Comparison of ENCODE assay signal across 29 cellular contexts in the genomic region with DNA sequence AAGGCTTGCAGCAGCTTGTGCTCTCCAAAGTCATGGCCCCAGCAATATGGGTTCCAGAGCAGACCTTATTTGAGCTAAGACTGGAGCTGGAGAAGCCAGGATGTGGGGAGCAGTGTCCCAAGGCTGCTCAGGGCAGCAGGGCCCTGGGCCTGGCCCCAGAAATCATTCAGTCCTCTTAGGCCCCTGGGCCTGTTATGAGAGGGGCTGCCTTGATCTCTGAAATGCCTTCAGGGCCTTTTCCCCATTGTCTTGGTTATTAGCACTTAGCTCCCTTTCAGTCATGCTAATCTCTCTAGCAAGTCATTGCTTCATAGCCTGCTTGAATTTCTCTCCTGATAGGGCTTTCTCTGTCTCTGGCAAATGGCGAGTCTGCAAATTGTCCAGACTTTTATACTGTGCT. TPM values are rescaled to one million over a fixed set of nuclear protein-coding genes. Genes with fewer than 3 reads are reported as not detected.
"Had no signal": no experiment of that assay in that cellular context is flagged by ENCODE, and none has a peak within 500 bp of the region (broad histone marks: within the 10 kb centered on the region; RNA-seq: fewer than 3 reads in every experiment).

No MANE protein-coding gene starts in this region.

- ATAC-seq: mucosa of descending colon; naive thymus-derived CD4-positive, alpha-beta T cell; right lobe of liver; stimulated activated memory B cell treated with anti-CD40 and anti-IgM and Interleukin-4, amounts not matched to agents 10 μg/mL and 1 μg/mL and 100 μg/mL, for 72 hours; stimulated activated naive CD8-positive, alpha-beta T cell treated with anti-CD3 and anti-CD28 coated beads, Interleukin-15, amount 100 ng/mL, for 72 hours had no signal

- H3K27ac ChIP-seq: left ventricle myocardium inferior, ovary, right atrium auricular region, right lobe of liver, tibial nerve, uterus had no signal

- H3K9me3 ChIP-seq: right lobe of liver had no signal

- H3K4me3 Mint-ChIP-seq: naive thymus-derived CD4-positive, alpha-beta T cell; natural killer cell treated with Interleukin-12 subunit alpha and Interleukin-12 subunit beta and Interleukin-15 and Interleukin-18, amount 100 ng/mL, for 72 hours; stimulated activated memory B cell treated with anti-CD40 and anti-IgM and Interleukin-4, amounts not matched to agents 10 μg/mL and 1 μg/mL and 100 μg/mL, for 72 hours; stimulated activated naive CD8-positive, alpha-beta T cell treated with anti-CD3 and anti-CD28 coated beads, Interleukin-15, amount 100 ng/mL, for 72 hours; type B pancreatic cell had no signal

- DNase-seq: hypothalamus; islet precursor cell; left ventricle myocardium inferior; midbrain; mucosa of descending colon; naive thymus-derived CD4-positive, alpha-beta T cell; ovary; right lobe of liver; stimulated activated CD4-positive, alpha-beta T cell treated with anti-CD3 and anti-CD28 coated beads, Interleukin-1b, Interleukin-23, amount 100 ng/mL, for 48 hours; stimulated activated CD4-positive, alpha-beta T cell treated with anti-CD3 and anti-CD28 coated beads, Interleukin-2, amount 100 ng/mL, for 48 hours; stimulated activated CD4-positive, alpha-beta T cell treated with anti-CD3 and anti-CD28 coated beads, Interleukin-4, amount 100 ng/mL, for 4 hours; stimulated activated CD8-positive, alpha-beta memory T cell treated with anti-CD3 and anti-CD28 coated beads, Interleukin-4, amount 100 ng/mL, for 48 hours; stimulated activated naive CD4-positive, alpha-beta T cell treated with Interleukin-2 at 50 U/mL for 16 hours; stimulated activated naive CD8-positive, alpha-beta T cell treated with anti-CD3 and anti-CD28 coated beads, Interleukin-15, amount 100 ng/mL, for 72 hours; substantia nigra; uterus had no signal

- H3K4me1 ChIP-seq: left ventricle myocardium inferior, right atrium auricular region, right lobe of liver, tibial nerve, uterus had no signal

- H3K4me1 Mint-ChIP-seq: naive thymus-derived CD4-positive, alpha-beta T cell; stimulated activated memory B cell treated with anti-CD40 and anti-IgM and Interleukin-4, amounts not matched to agents 10 μg/mL and 1 μg/mL and 100 μg/mL, for 72 hours; stimulated activated naive CD8-positive, alpha-beta T cell treated with anti-CD3 and anti-CD28 coated beads, Interleukin-15, amount 100 ng/mL, for 72 hours had no signal

- H3K27ac Mint-ChIP-seq: naive thymus-derived CD4-positive, alpha-beta T cell; natural killer cell treated with Interleukin-12 subunit alpha and Interleukin-12 subunit beta and Interleukin-15 and Interleukin-18, amount 100 ng/mL, for 72 hours; progenitor cell of endocrine pancreas; stimulated activated memory B cell treated with anti-CD40 and anti-IgM and Interleukin-4, amounts not matched to agents 10 μg/mL and 1 μg/mL and 100 μg/mL, for 72 hours; stimulated activated naive CD8-positive, alpha-beta T cell treated with anti-CD3 and anti-CD28 coated beads, Interleukin-15, amount 100 ng/mL, for 72 hours; type B pancreatic cell had no signal

- H3K27me3 ChIP-seq: ovary, right atrium auricular region, right lobe of liver, tibial nerve, uterus had no signal

- H3K27me3 Mint-ChIP-seq: progenitor cell of endocrine pancreas, type B pancreatic cell had no signal

- H3K4me2 ChIP-seq: smooth muscle cell had no signal

- H3K4me3 ChIP-seq: left ventricle myocardium inferior, lung, mucosa of descending colon, ovary, right atrium auricular region, right lobe of liver, smooth muscle cell, tibial nerve, uterus had no signal

- H3K36me3 ChIP-seq: left ventricle myocardium inferior, ovary, right atrium auricular region, right lobe of liver, uterus had no signal

- H3K9me3 Mint-ChIP-seq: type B pancreatic cell had no signal

RNA-seq across cellular contexts. Expression of a gene that starts 9.1 kb away (rescaled TPM):
- total RNA-seq: myocyte, pulmonary artery endothelial cell, smooth muscle cell, temporal lobe had no signal
- polyA plus RNA-seq: smooth muscle cell had no signal

RNA-seq across cellular contexts. Expression of a gene that starts 57.2 kb away (rescaled TPM):
- total RNA-seq: kidney epithelial cell; left ventricle myocardium inferior; natural killer cell treated with Interleukin-12 subunit alpha and Interleukin-12 subunit beta and Interleukin-15 and Interleukin-18, amount 100 ng/mL, for 72 hours; right atrium auricular region; right lobe of liver had no signal
- polyA plus RNA-seq: naive thymus-derived CD4-positive, alpha-beta T cell; neural cell had no signal
